In the genomic region with DNA sequence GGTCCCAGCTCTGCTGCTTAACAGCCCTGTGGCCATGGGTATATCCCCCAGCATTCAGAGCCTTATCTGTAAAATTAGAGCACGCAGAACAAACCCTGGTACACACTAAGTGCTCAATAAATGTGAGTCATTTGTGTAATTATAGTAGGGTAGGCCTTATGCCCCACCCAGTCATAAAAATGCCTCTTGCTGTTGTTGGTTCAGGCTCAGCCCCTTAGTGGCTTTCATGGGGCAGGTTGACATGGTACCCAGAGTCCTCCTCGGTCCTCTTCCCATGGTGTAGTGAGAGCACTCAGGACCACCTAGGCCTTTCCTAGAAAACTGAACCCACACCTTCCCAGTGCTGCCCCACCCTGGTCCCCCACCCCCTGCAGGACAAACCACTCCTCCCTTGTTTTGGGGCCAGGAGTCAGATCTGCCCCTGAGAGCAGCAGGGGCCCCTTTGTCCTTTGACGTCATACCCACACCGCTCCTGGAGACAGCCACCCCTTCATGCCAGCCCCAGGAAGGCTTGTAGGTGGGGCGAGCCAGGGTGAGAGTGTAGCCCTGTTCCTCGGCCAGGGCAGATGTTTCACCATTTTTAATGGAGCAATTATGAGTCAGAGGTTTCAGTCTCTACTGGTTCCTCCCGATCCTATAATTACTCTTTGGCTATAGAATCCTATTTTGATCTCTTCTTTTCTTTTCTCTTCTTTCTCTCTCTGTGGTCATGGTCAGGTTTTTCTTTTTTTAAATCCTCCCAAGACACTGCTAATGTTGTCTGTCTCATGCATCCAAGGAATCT, we compare ENCODE assay signal across 1 cellular context.
A peak's percentile ranks its signal among the peaks of the same experiment; 100 is the strongest.
TF ChIP-seq lines count a peak whose summit lies in the region.

No MANE protein-coding gene starts in this region.

TF ChIP-seq in HEK293, 187 proteins besides CTCF, POLR2A, EP300 and RAD21 (continued from another document and continues in another):
- TF ChIP-seq ZNF518A (tag by site-specific recombination; conservative IDR thresholded peaks at IDR 0.05; ENCODE audit: low read depth) (0 out of 2 replicates have a peak, but pooled peaks have one; percentile 15), ZNF792 (tag by site-specific recombination; IDR thresholded peaks at IDR 0.05) (peak; percentile 100), SCRT1 (tag by site-specific recombination; IDR thresholded peaks at IDR 0.05; ENCODE audit: borderline replicate concordance) (0 out of 2 replicates have a peak, but pooled peaks have one; percentile 6), ZNF223 (tag by site-specific recombination; IDR thresholded peaks at IDR 0.05) (peak; percentile 59), ZNF341 (tag by site-specific recombination; IDR thresholded peaks at IDR 0.05; ENCODE audit: low read depth) (peak; percentile 69), ZNF623 (tag by site-specific recombination; IDR thresholded peaks at IDR 0.05) (peak; percentile 21; the same call in 1 of the 2 replicates), IKZF3 (tag by site-specific recombination; IDR thresholded peaks at IDR 0.05) (peak; percentile 95), BCL11A (tag by site-specific recombination; IDR thresholded peaks at IDR 0.05; ENCODE audit: low read depth) (peak; percentile 93), ZNF585B (tag by site-specific recombination; IDR thresholded peaks at IDR 0.05) (no peak), ZNF843 (tag by site-specific recombination; IDR thresholded peaks at IDR 0.05) (peak; percentile 83), ZNF664 (tag by site-specific recombination; IDR thresholded peaks at IDR 0.05) (peak; percentile 100), MEIS1 (CRISPR knock-in tag; IDR thresholded peaks at IDR 0.05; ENCODE audit: borderline replicate concordance) (no peak), SP7 (tag by site-specific recombination; IDR thresholded peaks at IDR 0.05) (peak; percentile 95), ZSCAN4 (tag by site-specific recombination; IDR thresholded peaks at IDR 0.05) (no peak), KLF8 (tag by site-specific recombination; IDR thresholded peaks at IDR 0.05) (peak; percentile 97), ZNF24 (tag by site-specific recombination; IDR thresholded peaks at IDR 0.05) (peak; percentile 85; the same call in 1 of the 2 replicates), ZSCAN18 (tag by site-specific recombination; IDR thresholded peaks at IDR 0.05) (peak; percentile 8; the same call in 1 of the 2 replicates), ZNF184 (tag by site-specific recombination; IDR thresholded peaks at IDR 0.05) (0 out of 2 replicates have a peak, but pooled peaks have one; percentile 67), ZNF660 (tag by site-specific recombination; IDR thresholded peaks at IDR 0.05) (peak; percentile 64), ZBTB17 (tag by site-specific recombination; IDR thresholded peaks at IDR 0.05) (peak; percentile 91), TCF7L2 (IDR thresholded peaks at IDR 0.05; ENCODE audit: borderline replicate concordance, low read depth, low read length) (no peak), SCRT2 (tag by site-specific recombination; IDR thresholded peaks at IDR 0.05) (no peak), SP2 (tag by site-specific recombination; IDR thresholded peaks at IDR 0.05) (peak; percentile 72), ZBTB8A (tag by site-specific recombination; IDR thresholded peaks at IDR 0.05) (peak; percentile 94), INSM2 (tag by site-specific recombination; IDR thresholded peaks at IDR 0.05) (0 out of 2 replicates have a peak, but pooled peaks have one; percentile 85), ZNF366 (tag by site-specific recombination; conservative IDR thresholded peaks at IDR 0.05) (peak; percentile 98), ZNF555 (tag by site-specific recombination; conservative IDR thresholded peaks at IDR 0.05) (no peak), ZNF133 (tag by site-specific recombination; IDR thresholded peaks at IDR 0.05) (0 out of 2 replicates have a peak, but pooled peaks have one; percentile 35), HOXD13 (CRISPR knock-in tag; IDR thresholded peaks at IDR 0.05; ENCODE audit: borderline replicate concordance) (no peak), ZNF513 (tag by site-specific recombination; IDR thresholded peaks at IDR 0.05) (0 out of 2 replicates have a peak, but pooled peaks have one; percentile 56), ZNF658 (tag by site-specific recombination; IDR thresholded peaks at IDR 0.05) (no peak), ZNF48 (tag by site-specific recombination; IDR thresholded peaks at IDR 0.05) (no peak), EGR2 (tag by site-specific recombination; IDR thresholded peaks at IDR 0.05; ENCODE audit: low read depth) (no peak)
- TF ChIP-seq, protein P1, sequence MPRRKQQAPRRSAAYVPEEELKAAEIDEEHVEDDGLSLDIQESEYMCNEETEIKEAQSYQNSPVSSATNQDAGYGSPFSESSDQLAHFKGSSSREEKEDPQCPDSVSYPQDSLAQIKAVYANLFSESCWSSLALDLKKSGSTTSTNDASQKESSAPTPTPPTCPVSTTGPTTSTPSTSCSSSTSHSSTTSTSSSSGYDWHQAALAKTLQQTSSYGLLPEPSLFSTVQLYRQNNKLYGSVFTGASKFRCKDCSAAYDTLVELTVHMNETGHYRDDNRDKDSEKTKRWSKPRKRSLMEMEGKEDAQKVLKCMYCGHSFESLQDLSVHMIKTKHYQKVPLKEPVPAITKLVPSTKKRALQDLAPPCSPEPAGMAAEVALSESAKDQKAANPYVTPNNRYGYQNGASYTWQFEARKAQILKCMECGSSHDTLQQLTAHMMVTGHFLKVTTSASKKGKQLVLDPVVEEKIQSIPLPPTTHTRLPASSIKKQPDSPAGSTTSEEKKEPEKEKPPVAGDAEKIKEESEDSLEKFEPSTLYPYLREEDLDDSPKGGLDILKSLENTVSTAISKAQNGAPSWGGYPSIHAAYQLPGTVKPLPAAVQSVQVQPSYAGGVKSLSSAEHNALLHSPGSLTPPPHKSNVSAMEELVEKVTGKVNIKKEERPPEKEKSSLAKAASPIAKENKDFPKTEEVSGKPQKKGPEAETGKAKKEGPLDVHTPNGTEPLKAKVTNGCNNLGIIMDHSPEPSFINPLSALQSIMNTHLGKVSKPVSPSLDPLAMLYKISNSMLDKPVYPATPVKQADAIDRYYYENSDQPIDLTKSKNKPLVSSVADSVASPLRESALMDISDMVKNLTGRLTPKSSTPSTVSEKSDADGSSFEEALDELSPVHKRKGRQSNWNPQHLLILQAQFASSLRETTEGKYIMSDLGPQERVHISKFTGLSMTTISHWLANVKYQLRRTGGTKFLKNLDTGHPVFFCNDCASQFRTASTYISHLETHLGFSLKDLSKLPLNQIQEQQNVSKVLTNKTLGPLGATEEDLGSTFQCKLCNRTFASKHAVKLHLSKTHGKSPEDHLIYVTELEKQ (tag by site-specific recombination; IDR thresholded peaks at IDR 0.05; ENCODE audit: borderline replicate concordance), result peak; percentile 76
- TF ChIP-seq, protein P2, sequence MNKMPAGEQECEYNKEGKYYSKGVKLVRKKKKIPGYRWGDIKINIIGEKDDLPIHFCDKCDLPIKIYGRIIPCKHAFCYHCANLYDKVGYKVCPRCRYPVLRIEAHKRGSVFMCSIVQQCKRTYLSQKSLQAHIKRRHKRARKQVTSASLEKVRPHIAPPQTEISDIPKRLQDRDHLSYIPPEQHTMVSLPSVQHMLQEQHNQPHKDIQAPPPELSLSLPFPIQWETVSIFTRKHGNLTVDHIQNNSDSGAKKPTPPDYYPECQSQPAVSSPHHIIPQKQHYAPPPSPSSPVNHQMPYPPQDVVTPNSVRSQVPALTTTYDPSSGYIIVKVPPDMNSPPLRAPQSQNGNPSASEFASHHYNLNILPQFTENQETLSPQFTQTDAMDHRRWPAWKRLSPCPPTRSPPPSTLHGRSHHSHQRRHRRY (tag by site-specific recombination; IDR thresholded peaks at IDR 0.05), result no peak
- TF ChIP-seq, protein P3, sequence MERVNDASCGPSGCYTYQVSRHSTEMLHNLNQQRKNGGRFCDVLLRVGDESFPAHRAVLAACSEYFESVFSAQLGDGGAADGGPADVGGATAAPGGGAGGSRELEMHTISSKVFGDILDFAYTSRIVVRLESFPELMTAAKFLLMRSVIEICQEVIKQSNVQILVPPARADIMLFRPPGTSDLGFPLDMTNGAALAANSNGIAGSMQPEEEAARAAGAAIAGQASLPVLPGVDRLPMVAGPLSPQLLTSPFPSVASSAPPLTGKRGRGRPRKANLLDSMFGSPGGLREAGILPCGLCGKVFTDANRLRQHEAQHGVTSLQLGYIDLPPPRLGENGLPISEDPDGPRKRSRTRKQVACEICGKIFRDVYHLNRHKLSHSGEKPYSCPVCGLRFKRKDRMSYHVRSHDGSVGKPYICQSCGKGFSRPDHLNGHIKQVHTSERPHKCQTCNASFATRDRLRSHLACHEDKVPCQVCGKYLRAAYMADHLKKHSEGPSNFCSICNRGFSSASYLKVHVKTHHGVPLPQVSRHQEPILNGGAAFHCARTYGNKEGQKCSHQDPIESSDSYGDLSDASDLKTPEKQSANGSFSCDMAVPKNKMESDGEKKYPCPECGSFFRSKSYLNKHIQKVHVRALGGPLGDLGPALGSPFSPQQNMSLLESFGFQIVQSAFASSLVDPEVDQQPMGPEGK (tag by site-specific recombination; IDR thresholded peaks at IDR 0.05), result peak; percentile 99
